17 cellular contexts compared by ENCODE assay signal in genomic region chr2:8086796-8087479, GRCh38.
A peak's percentile ranks its signal among the peaks of the same experiment; 100 is the strongest.
DNase-seq lines count a peak whose midpoint lies in the region; ATAC-seq and TF ChIP-seq lines count a peak whose summit lies in the region.
"Had no signal": no experiment of that assay in that cellular context is flagged by ENCODE, and none has a peak within 500 bp of the region (broad histone marks: within the 10 kb centered on the region; RNA-seq: fewer than 3 reads in every experiment).

No MANE protein-coding gene starts in this region.

- no peaks in the 10 kb centered on the region for H3K36me3 Mint-ChIP-seq in activated T-helper 17 cell treated with anti-CD3 and anti-CD28 coated beads, Interleukin-2, amount 50 U/mL, for 72 hours (ENCODE audit: low read depth)

- no peaks in the 10 kb centered on the region for H3K9me3 Mint-ChIP-seq in activated T-helper 17 cell treated with anti-CD3 and anti-CD28 coated beads, Interleukin-2, amount 50 U/mL, for 72 hours
- H3K9me3 Mint-ChIP-seq: endodermal cell, nephron had no signal

- no peaks in the 10 kb centered on the region for H3K27me3 Mint-ChIP-seq in activated T-helper 17 cell treated with anti-CD3 and anti-CD28 coated beads, Interleukin-2, amount 50 U/mL, for 72 hours
- H3K27me3 Mint-ChIP-seq: activated naive CD8-positive, alpha-beta T cell had no signal

- ATAC-seq in GM21423 (IDR thresholded peaks at IDR 0.05; ENCODE audit: unreplicated experiment): no peak
- no peak for ATAC-seq in activated T-helper 17 cell treated with anti-CD3 and anti-CD28 coated beads, Interleukin-2, amount 50 U/mL, for 72 hours (replicated peaks)

- H3K4me1 Mint-ChIP-seq in activated T-helper 17 cell treated with anti-CD3 and anti-CD28 coated beads, Interleukin-2, amount 50 U/mL, for 72 hours: peaks cover 9% of the 10 kb centered on the region
- H3K4me1 Mint-ChIP-seq: endodermal cell, nephron had no signal

- no peaks in the 10 kb centered on the region for H3K27me3 ChIP-seq in tibial artery
- H3K27me3 ChIP-seq: stomach had no signal

- peak; percentile 97 for DNase-seq in AG10803 (ENCODE audit: low read depth)
- peak; percentile 96 for DNase-seq in LHCN-M2 (ENCODE audit: low read depth)
- DNase-seq in brain pericyte (ENCODE audit: low read depth, low spot score): peak; percentile 30
- peak; percentile 94 for DNase-seq in kidney glomerular epithelial cell (lab: John Stamatoyannopoulos, UW)
- no peak for DNase-seq in tibial artery
- DNase-seq in OCI-M1 (lab: John Stamatoyannopoulos, UW): no peak
- DNase-seq: activated CD4-positive, alpha-beta T cell treated with anti-CD3 and anti-CD28 coated beads, Interleukin-2, amount 50 U/mL, for 48 hours; Caco-2; endodermal cell; NCI-H1417 treated with DMSO at 0.1 percent for 48 hours; stomach; T-helper 1 cell had no signal

- no peaks in the 10 kb centered on the region for H3K36me3 ChIP-seq in tibial artery
- H3K36me3 ChIP-seq: stomach had no signal

- H3K4me3 ChIP-seq in AG10803 (ENCODE audit: low read length) (no peak overlapping the region), tibial artery (no peak overlapping the region)
- H3K4me3 ChIP-seq: stomach had no signal

- H3K4me3 Mint-ChIP-seq in activated T-helper 17 cell treated with anti-CD3 and anti-CD28 coated beads, Interleukin-2, amount 50 U/mL, for 72 hours: no peak overlapping the region
- H3K4me3 Mint-ChIP-seq: activated naive CD8-positive, alpha-beta T cell; endodermal cell; nephron had no signal

- H3K27ac ChIP-seq in tibial artery: no peak overlapping the region
- H3K27ac ChIP-seq: HL-60, stomach had no signal

- TF ChIP-seq CTCF in AG10803 (conservative IDR thresholded peaks at IDR 0.05; ENCODE audit: low read length) (no peak), tibial artery (IDR thresholded peaks at IDR 0.05) (no peak)

- no peaks in the 10 kb centered on the region for H3K9me3 ChIP-seq in tibial artery
- H3K9me3 ChIP-seq: Caco-2, stomach had no signal

- intact Hi-C loops in tibial artery (cut with DNase I; ENCODE audit: low total_unique reads): no loop called here

- H3K27ac Mint-ChIP-seq in activated T-helper 17 cell treated with anti-CD3 and anti-CD28 coated beads, Interleukin-2, amount 50 U/mL, for 72 hours: no peak overlapping the region
- H3K27ac Mint-ChIP-seq: activated naive CD8-positive, alpha-beta T cell; endodermal cell; nephron had no signal

- no peaks in the 10 kb centered on the region for H3K4me1 ChIP-seq in tibial artery
- H3K4me1 ChIP-seq: stomach had no signal

Comparison
In these comparisons a context has a peak if more than half of its experiments do, and no peak if none do; other contexts are left out.
1. DNase-seq: peak in AG10803 (single experiment), LHCN-M2 (single experiment), brain pericyte (single experiment) and kidney glomerular epithelial cell (single experiment); none in tibial artery (0 of 2) and OCI-M1 (single experiment).